Comparison of ENCODE assay signal across 8 cellular contexts in genomic region chr10:89702121-89702480, GRCh38. TPM values are rescaled to one million over a fixed set of nuclear protein-coding genes. Genes with fewer than 3 reads are reported as not detected.
DNase-seq lines count a peak whose midpoint lies in the region; ATAC-seq and TF ChIP-seq lines count a peak whose summit lies in the region.

No MANE protein-coding gene starts in this region.

- intact Hi-C loops in PC-3 (cut with micrococcal nuclease) (loop anchor here (5.0 kb wide), 1 partner anchor 275 kb away; no protein-coding TSS in a partner anchor), breast epithelium (cut with DNase I; ENCODE audit: low total_unique reads) (no loop called here)

- H3K4me2 ChIP-seq in PC-3 (ENCODE audit: low read length), result peak overlapping the region; percentile 89

- H3K4me1 ChIP-seq in PC-3 (ENCODE audit: insufficient read depth, low read length), result peaks cover 19% of the 10 kb centered on the region
- peaks cover 6% of the 10 kb centered on the region in 2 donors for H3K4me1 ChIP-seq in breast epithelium
- H3K4me1 ChIP-seq in mucosa of stomach (ENCODE audit: control insufficient read depth, insufficient read depth, low read length), result no peaks in the 10 kb centered on the region

- H3K36me3 ChIP-seq in PC-3 (ENCODE audit: low read depth, low read length) (no peaks in the 10 kb centered on the region), breast epithelium (no peaks in the 10 kb centered on the region), mucosa of stomach (ENCODE audit: control insufficient read depth, insufficient read depth, low read length) (no peaks in the 10 kb centered on the region)

- peak; percentile 13 for DNase-seq in activated T-cell treated with anti-CD3 and anti-CD28 coated beads for 48 hours (ENCODE audit: low read depth)
- no peak for DNase-seq in activated T-cell treated with anti-CD3 and anti-CD28 coated beads for 4 hours
- DNase-seq in PC-3, result peak; percentile 7
- DNase-seq in breast epithelium (ENCODE audit: low spot score in 2 of 2), result no peak
- no peak for DNase-seq in cerebellum (ENCODE audit: low spot score)

- H3K27ac ChIP-seq in PC-3 (ENCODE audit: low read length) (peak overlapping the region; percentile 38), breast epithelium (no peak overlapping the region)

- H3K9me3 ChIP-seq in PC-3 (ENCODE audit: low read length) (no peaks in the 10 kb centered on the region), breast epithelium (no peaks in the 10 kb centered on the region), mucosa of stomach (ENCODE audit: control insufficient read depth, low read length) (no peaks in the 10 kb centered on the region)

- TF ChIP-seq CTCF in PC-3 (conservative IDR thresholded peaks at IDR 0.05; ENCODE audit: low read depth, low read length), result no peak
- TF ChIP-seq CTCF in breast epithelium (IDR thresholded peaks at IDR 0.05), result no peak

- ATAC-seq in PC-3 (peak; percentile 9), HG03354 (IDR thresholded peaks at IDR 0.05; ENCODE audit: poor library complexity, severe bottlenecking, unreplicated experiment) (no peak), HG02884 (IDR thresholded peaks at IDR 0.05; ENCODE audit: unreplicated experiment) (no peak)

- no TSS peak for BruUV-seq in PC-3 (replicated peaks; lab: Mats Ljungman, UMichigan)

- H3K79me2 ChIP-seq in PC-3 (ENCODE audit: low read length), result peaks cover 57% of the 10 kb centered on the region

- H3K9ac ChIP-seq in PC-3 (ENCODE audit: low read length) (peak overlapping the region; percentile 87), mucosa of stomach (ENCODE audit: low read length) (peak overlapping the region; percentile 85)

- CTCF ChIA-PET in PC-3 (lab: Charles Lee), result no interaction called here

- H3F3A ChIP-seq in PC-3 (ENCODE audit: low read length, unreplicated experiment), result no peaks in the 10 kb centered on the region

- POLR2A ChIA-PET in PC-3 (lab: Charles Lee; ENCODE audit: unreplicated experiment), result no interaction called here

- TF ChIP-seq POLR2A in breast epithelium (IDR thresholded peaks at IDR 0.05), result no peak

- peak overlapping the region; percentile 89 for H2AFZ ChIP-seq in PC-3 (ENCODE audit: low read length)

- H3K4me3 ChIP-seq in PC-3 (ENCODE audit: low read length), result peak overlapping the region; percentile 82
- peak overlapping the region; percentile 69 to 84 (median 74) for H3K4me3 ChIP-seq in breast epithelium
- H3K4me3 ChIP-seq in mucosa of stomach (ENCODE audit: low read length), result peak overlapping the region; percentile 87

- H3K27me3 ChIP-seq in PC-3 (ENCODE audit: low read length) (no peaks in the 10 kb centered on the region), breast epithelium (no peaks in the 10 kb centered on the region), mucosa of stomach (ENCODE audit: control insufficient read depth, insufficient read depth, low read length) (no peaks in the 10 kb centered on the region)

- no peaks in the 10 kb centered on the region for H4K20me1 ChIP-seq in PC-3 (ENCODE audit: low read length)

- H3K9me2 ChIP-seq in PC-3 (replicated peaks; ENCODE audit: low read length), result no peaks in the 10 kb centered on the region

RNA-seq across cellular contexts. Expression of gene KIF20B, which starts 0.7 kb away (rescaled TPM):
- 10.8 and 12.6 TPM in 2 replicates for total RNA-seq in PC-3 (2014; rRNA removed)
- total RNA-seq in breast epithelium, result 1 to 10 TPM; 3.3 to 5.6 (median 3.7) TPM
- total RNA-seq in cerebellum, result 10.7 TPM

RNA-seq across cellular contexts. Expression of gene PANK1, which starts 57.1 kb away (rescaled TPM):
- total RNA-seq in PC-3 (2014; rRNA removed) (2.0 and 3.9 TPM in 2 replicates), breast epithelium (1 to 10 TPM; 2.9 to 6.4 (median 5.1) TPM), cerebellum (29.7 TPM)

Comparison
In these comparisons a context has a peak if more than half of its experiments do, and no peak if none do; other contexts are left out.
1. DNase-seq: peak in activated T-cell treated with anti-CD3 and anti-CD28 coated beads for 48 hours (single experiment) and PC-3 (single experiment); none in activated T-cell treated with anti-CD3 and anti-CD28 coated beads for 4 hours (single experiment), breast epithelium (0 of 2) and cerebellum (single experiment).
2. Peak in every context shown above with its lines, with median percentiles within 50 percentile points of each other: H3K4me3 ChIP-seq.